In genomic region chr7:4861673-4862072, GRCh38 we compare ENCODE assay signal across 9 cellular contexts. TPM values are rescaled to one million over a fixed set of nuclear protein-coding genes. Genes with fewer than 3 reads are reported as not detected.
DNase-seq lines count a peak whose midpoint lies in the region; ATAC-seq and TF ChIP-seq lines count a peak whose summit lies in the region.
"Had no signal": no experiment of that assay in that cellular context is flagged by ENCODE, and none has a peak within 500 bp of the region (broad histone marks: within the 10 kb centered on the region; RNA-seq: fewer than 3 reads in every experiment).

PAPOLB (minus strand) TSS chr7:4862030; CDS start chr7:4861810, 220 bp downstream.

- no peak within 1 kb of the TSS for H2BK15ac ChIP-seq in mesenchymal stem cell (ENCODE audit: low read depth, poor library complexity, severe bottlenecking)

- peak within 1 kb of the TSS; percentile 24 for H3K9ac ChIP-seq in mesenchymal stem cell (ENCODE audit: low read length)

- no peak within 1 kb of the TSS for H4K8ac ChIP-seq in mesenchymal stem cell (ENCODE audit: low read length)

- no peak for ATAC-seq in activated CD4-positive, alpha-beta T cell treated with anti-CD3 and anti-CD28 coated beads for 36 hours
- peak; percentile 65 for ATAC-seq in central memory CD8-positive, alpha-beta T cell (replicated peaks; ENCODE audit: extremely low read depth, poor library complexity, severe bottlenecking)
- ATAC-seq in mucosa of descending colon = no peak

- H2AFZ ChIP-seq in mesenchymal stem cell (ENCODE audit: low read depth, low read length) = no peak within 1 kb of the TSS

- H3K14ac ChIP-seq in mesenchymal stem cell (ENCODE audit: low read length in 2 of 2) = no peak within 1 kb of the TSS

- no peak within 1 kb of the TSS for H3K18ac ChIP-seq in mesenchymal stem cell (ENCODE audit: low read depth in 1 of 2, low read length in 2 of 2)

- H3K4me3 ChIP-seq in mesenchymal stem cell (ENCODE audit: insufficient read depth in 1 of 2, low read depth in 1 of 2, low read length in 2 of 2) = no peak within 1 kb of the TSS
- H3K4me3 ChIP-seq in thyroid gland (replicated peaks in 1 of 3) = peak within 1 kb of the TSS in 2 of 3 donors; percentile 14 to 16
- H3K4me3 ChIP-seq in mucosa of descending colon = no peak within 1 kb of the TSS

- no peak within 1 kb of the TSS for H4K91ac ChIP-seq in mesenchymal stem cell (ENCODE audit: low read length)

- no peak within 1 kb of the TSS for H2BK5ac ChIP-seq in mesenchymal stem cell (ENCODE audit: low read depth, low read length, poor library complexity, severe bottlenecking)

- H3K36me3 ChIP-seq in mesenchymal stem cell (ENCODE audit: control insufficient read depth in 1 of 2, insufficient read depth in 2 of 2, low read depth in 1 of 2, low read length in 2 of 2) = no peaks in the 10 kb centered on the region
- H3K36me3 ChIP-seq in thyroid gland = no peaks in the 10 kb centered on the region
- H3K36me3 ChIP-seq in mucosa of descending colon (ENCODE audit: low read depth) = no peaks in the 10 kb centered on the region

- peaks cover 13% of the 10 kb centered on the region for H3K9me3 ChIP-seq in mesenchymal stem cell (ENCODE audit: control insufficient read depth, low read length)
- H3K9me3 ChIP-seq in thyroid gland = no peaks in the 10 kb centered on the region
- H3K9me3 ChIP-seq in mucosa of descending colon = no peaks in the 10 kb centered on the region

- peaks cover 1% of the 10 kb centered on the region for H3K4me1 Mint-ChIP-seq in activated CD4-positive, alpha-beta T cell treated with anti-CD3 and anti-CD28 coated beads for 36 hours
- no peaks in the 10 kb centered on the region for H3K4me1 Mint-ChIP-seq in central memory CD8-positive, alpha-beta T cell
- H3K4me1 Mint-ChIP-seq in mesothelial cell of epicardium = no peaks in the 10 kb centered on the region

- 97% methylated on average over 37 of the region's 46 CpGs for WGBS in mesenchymal stem cell
- WGBS in thyroid gland, 2 donors = 12 to 23% methylated on average over 18 to 32 of the region's 46 CpGs

- DNase-seq in activated CD4-positive, alpha-beta T cell treated with anti-CD3 and anti-CD28 coated beads for 36 hours = peak; percentile 29
- DNase-seq in activated CD4-positive, alpha-beta T cell treated with anti-CD3 and anti-CD28 coated beads for 1 hour = no peak
- DNase-seq in central memory CD8-positive, alpha-beta T cell (ENCODE audit: low spot score in 2 of 2) = peak in 1 of 2 donors; percentile 23
- DNase-seq in mesenchymal stem cell = no peak
- no peak for DNase-seq in thyroid gland
- DNase-seq in hippocampal formation (lab: John Stamatoyannopoulos, UW) = no peak
- no peak for DNase-seq in mucosa of descending colon
- DNase-seq in mesothelial cell of epicardium (ENCODE audit: low spot score in 2 of 2, unreplicated experiment in 2 of 2) = no peak

- H3K4me2 ChIP-seq in mesenchymal stem cell (ENCODE audit: low read length, poor library complexity, severe bottlenecking) = no peak within 1 kb of the TSS

- peaks cover 57% of the 10 kb centered on the region for H3K27me3 Mint-ChIP-seq in activated CD4-positive, alpha-beta T cell treated with anti-CD3 and anti-CD28 coated beads for 36 hours
- peaks cover 60% of the 10 kb centered on the region for H3K27me3 Mint-ChIP-seq in central memory CD8-positive, alpha-beta T cell
- peaks cover 26% of the 10 kb centered on the region for H3K27me3 Mint-ChIP-seq in mesothelial cell of epicardium (ENCODE audit: low read depth)

- peak within 1 kb of the TSS; percentile 11 for H3K4me3 Mint-ChIP-seq in activated CD4-positive, alpha-beta T cell treated with anti-CD3 and anti-CD28 coated beads for 36 hours
- peak within 1 kb of the TSS; percentile 59 for H3K4me3 Mint-ChIP-seq in central memory CD8-positive, alpha-beta T cell
- no peak within 1 kb of the TSS for H3K4me3 Mint-ChIP-seq in mesothelial cell of epicardium

- H3K9me3 Mint-ChIP-seq in activated CD4-positive, alpha-beta T cell treated with anti-CD3 and anti-CD28 coated beads for 36 hours (ENCODE audit: low read depth) = peaks cover 2% of the 10 kb centered on the region
- H3K9me3 Mint-ChIP-seq in central memory CD8-positive, alpha-beta T cell = no peaks in the 10 kb centered on the region
- H3K9me3 Mint-ChIP-seq in mesothelial cell of epicardium = peaks cover 20% of the 10 kb centered on the region

- TF ChIP-seq CTCF in thyroid gland (IDR thresholded peaks at IDR 0.05) (no peak), mucosa of descending colon (IDR thresholded peaks at IDR 0.05) (no peak), mesothelial cell of epicardium (IDR thresholded peaks at IDR 0.05; ENCODE audit: unreplicated experiment) (no peak)

- no peak within 1 kb of the TSS for H3K4ac ChIP-seq in mesenchymal stem cell (ENCODE audit: low read depth in 1 of 2, low read length in 2 of 2)

- CTCF ChIA-PET in activated CD4-positive, alpha-beta T cell treated with anti-CD3 and anti-CD28 coated beads for 36 hours (lab: Charles Lee) = no interaction called here

- no peak within 1 kb of the TSS for H3K23ac ChIP-seq in mesenchymal stem cell (ENCODE audit: low read length in 2 of 2)

- POLR2A ChIA-PET in activated CD4-positive, alpha-beta T cell treated with anti-CD3 and anti-CD28 coated beads for 36 hours (lab: Charles Lee) = no interaction called here

- H2BK12ac ChIP-seq in mesenchymal stem cell (ENCODE audit: low read length in 2 of 2) = no peak within 1 kb of the TSS

- peaks cover 11 to 19% of the 10 kb centered on the region in 2 experiments for H3K27me3 ChIP-seq in mesenchymal stem cell (ENCODE audit: control insufficient read depth in 1 of 2, insufficient read depth in 1 of 2, low read length in 2 of 2)
- peaks cover 7% of the 10 kb centered on the region for H3K27me3 ChIP-seq in thyroid gland

- no peak within 1 kb of the TSS for H3K27ac ChIP-seq in mesenchymal stem cell (ENCODE audit: low read length, poor library complexity, severe bottlenecking)
- no peak within 1 kb of the TSS for H3K27ac ChIP-seq in thyroid gland
- H3K27ac ChIP-seq: 22Rv1 had no signal

- peaks cover 8% of the 10 kb centered on the region for H3K36me3 Mint-ChIP-seq in activated CD4-positive, alpha-beta T cell treated with anti-CD3 and anti-CD28 coated beads for 36 hours (ENCODE audit: low read depth)
- H3K36me3 Mint-ChIP-seq in central memory CD8-positive, alpha-beta T cell (ENCODE audit: insufficient read depth) = peaks cover 4% of the 10 kb centered on the region
- H3K36me3 Mint-ChIP-seq in mesothelial cell of epicardium = peaks cover 2% of the 10 kb centered on the region

- no peaks in the 10 kb centered on the region for H3K4me1 ChIP-seq in mesenchymal stem cell (ENCODE audit: control insufficient read depth, insufficient read depth, low read depth, low read length)
- H3K4me1 ChIP-seq in thyroid gland = peaks cover 0 to 3% of the 10 kb centered on the region in 2 donors
- H3K4me1 ChIP-seq in mucosa of descending colon (ENCODE audit: low read depth) = no peaks in the 10 kb centered on the region

- H2BK120ac ChIP-seq in mesenchymal stem cell (ENCODE audit: low read depth, low read length) = no peak within 1 kb of the TSS

- TF ChIP-seq POLR2A in thyroid gland (IDR thresholded peaks at IDR 0.05) = no peak

- H2AK5ac ChIP-seq in mesenchymal stem cell (ENCODE audit: low read length, severe bottlenecking) = no peak within 1 kb of the TSS

- intact Hi-C loops in activated CD4-positive, alpha-beta T cell treated with anti-CD3 and anti-CD28 coated beads for 36 hours (cut with DNase I, micrococcal nuclease) = no loop called here
- intact Hi-C loops in thyroid gland (cut with DNase I) (no loop called here), mucosa of descending colon (cut with DNase I, micrococcal nuclease) (no loop called here)

- H3K27ac Mint-ChIP-seq in activated CD4-positive, alpha-beta T cell treated with anti-CD3 and anti-CD28 coated beads for 36 hours = no peak within 1 kb of the TSS
- peak within 1 kb of the TSS; percentile 42 for H3K27ac Mint-ChIP-seq in central memory CD8-positive, alpha-beta T cell (ENCODE audit: low read depth)
- no peak within 1 kb of the TSS for H3K27ac Mint-ChIP-seq in mesothelial cell of epicardium

- no peaks in the 10 kb centered on the region for H3K79me1 ChIP-seq in mesenchymal stem cell (replicated peaks; ENCODE audit: low read length, poor library complexity, severe bottlenecking)

RNA-seq across cellular contexts. Expression of gene PAPOLB, which starts in this region (rescaled TPM):
- not detected for total RNA-seq in activated CD4-positive, alpha-beta T cell treated with anti-CD3 and anti-CD28 coated beads for 36 hours
- not detected for polyA plus RNA-seq in mesenchymal stem cell (2013, experiment 1 of 2)
- not detected for polyA plus RNA-seq in mesenchymal stem cell (2013, experiment 2 of 2)
- total RNA-seq in thyroid gland (1 to 10 TPM in 1 of 4 donors, under 1 TPM in 3; 0.22 to 1.4 (median 0.37) TPM), mucosa of descending colon (under 1 TPM in 2 of 3 donors, not detected in 1; 0.06 to 0.09 TPM), mesothelial cell of epicardium (0.11 to 0.22 TPM (median 0.20 TPM) in 3 replicates)

Comparison
In these comparisons a context has a peak if more than half of its experiments do, and no peak if none do; other contexts are left out.
1. Peak in DNase-seq in activated CD4-positive, alpha-beta T cell treated with anti-CD3 and anti-CD28 coated beads for 36 hours; RNA of the gene not detected or under 1 TPM.
2. H3K4me3 ChIP-seq: peak in thyroid gland (2 of 3); none in mesenchymal stem cell (0 of 2) and mucosa of descending colon (single experiment).